ENCODE assay signal across 22 cellular contexts in genomic region chr4:8333726-8334460, GRCh38.
A peak's percentile ranks its signal among the peaks of the same experiment; 100 is the strongest.
DNase-seq lines count a peak whose midpoint lies in the region; ATAC-seq and TF ChIP-seq lines count a peak whose summit lies in the region.
"Had no signal": no experiment of that assay in that cellular context is flagged by ENCODE, and none has a peak within 500 bp of the region (broad histone marks: within the 10 kb centered on the region; RNA-seq: fewer than 3 reads in every experiment).

No MANE protein-coding gene starts in this region.

- H3K36me3 Mint-ChIP-seq in type B pancreatic cell, result no peaks in the 10 kb centered on the region

- ATAC-seq in activated CD4-positive, CD25-positive, alpha-beta regulatory T cell treated with anti-CD3 and anti-CD28 coated beads, Interleukin-2, amount 50 U/mL, for 24 hours, result no peak
- no peak for ATAC-seq in HG02973 (IDR thresholded peaks at IDR 0.05; ENCODE audit: unreplicated experiment)

- peak; percentile 31 for DNase-seq in activated effector memory CD4-positive, alpha-beta T cell treated with anti-CD3 and anti-CD28 coated beads, Interleukin-2, amount 50 U/mL, for 16 hours
- no peak for DNase-seq in activated effector memory CD4-positive, alpha-beta T cell treated with Interleukin-2 at 50 U/mL for 16 hours
- DNase-seq in islet precursor cell (peak; percentile 27), posterior vena cava (ENCODE audit: low spot score) (peak; percentile 46), type B pancreatic cell (ENCODE audit: extremely low spot score, unreplicated experiment) (peak; percentile 52), COR-L47 (lab: John Stamatoyannopoulos, UW) (no peak)
- DNase-seq: 8988T, ACHN, H7, KG1, MG63, NCI-H1105 treated with DMSO at 0.1 percent for 48 hours, NCI-H146, NCI-H1930, NCI-H2107, NCI-H446, NCI-H524 treated with DMSO at 0.1 percent for 48 hours, NCI-H774, RPMI8226, SHP77 treated with DMSO at 0.1 percent for 48 hours had no signal

- H3K27me3 Mint-ChIP-seq in type B pancreatic cell, result no peaks in the 10 kb centered on the region

- no peak overlapping the region for H3K4me3 Mint-ChIP-seq in type B pancreatic cell

- H3K9me3 Mint-ChIP-seq in type B pancreatic cell, result peaks cover 15% of the 10 kb centered on the region

- intact Hi-C loops in posterior vena cava (cut with DNase I), result no loop called here

- no peaks in the 10 kb centered on the region for H3K4me1 Mint-ChIP-seq in type B pancreatic cell (ENCODE audit: unreplicated experiment)

- no peak overlapping the region for H3K27ac Mint-ChIP-seq in type B pancreatic cell

- TF ChIP-seq CTCF in type B pancreatic cell (conservative IDR thresholded peaks at IDR 0.05), result no peak

Comparison
In these comparisons a context has a peak if more than half of its experiments do, and no peak if none do; other contexts are left out.
1. DNase-seq: peak in activated effector memory CD4-positive, alpha-beta T cell treated with anti-CD3 and anti-CD28 coated beads, Interleukin-2, amount 50 U/mL, for 16 hours (single experiment), islet precursor cell (single experiment), posterior vena cava (single experiment) and type B pancreatic cell (single experiment); none in activated effector memory CD4-positive, alpha-beta T cell treated with Interleukin-2 at 50 U/mL for 16 hours (single experiment) and COR-L47 (single experiment).